ENCODE assay signal across 14 cellular contexts in genomic region chr2:41930807-41931566, GRCh38.
DNase-seq lines count a peak whose midpoint lies in the region; ATAC-seq and TF ChIP-seq lines count a peak whose summit lies in the region.
"Had no signal": no experiment of that assay in that cellular context is flagged by ENCODE, and none has a peak within 500 bp of the region (broad histone marks: within the 10 kb centered on the region; RNA-seq: fewer than 3 reads in every experiment).

No MANE protein-coding gene starts in this region.

- 82 to 86% methylated on average over 16 of the region's 16 CpGs for WGBS in thyroid gland, 2 donors

- H3K9me3 ChIP-seq in left ventricle myocardium inferior (replicated peaks), result no peaks in the 10 kb centered on the region
- H3K9me3 ChIP-seq in uterus, result no peaks in the 10 kb centered on the region
- H3K9me3 ChIP-seq in thyroid gland, result no peaks in the 10 kb centered on the region

- DNase-seq in left ventricle myocardium inferior, result no peak
- no peak for DNase-seq in Right ventricle myocardium superior
- no peak for DNase-seq in glutamatergic neuron
- peak; percentile 48 to 55 for DNase-seq in uterus
- no peak for DNase-seq in activated CD4-positive, alpha-beta memory T cell treated with anti-CD3 and anti-CD28 coated beads for 36 hours
- no peak for DNase-seq in DMS114 treated with DMSO at 0.1 percent for 48 hours (lab: John Stamatoyannopoulos, UW; ENCODE audit: unreplicated experiment)
- no peak for DNase-seq in thyroid gland
- DNase-seq: activated CD4-positive, alpha-beta T cell treated with anti-CD3 and anti-CD28 coated beads for 36 hours; effector memory CD8-positive, alpha-beta T cell; NCI-H1930 had no signal

- H3K27ac ChIP-seq in left ventricle myocardium inferior (replicated peaks) (peak overlapping the region; percentile 78), uterus (peak overlapping the region in 1 of 2 donors; percentile 83), thyroid gland (no peak overlapping the region)

- TF ChIP-seq EP300 in Ishikawa (IDR thresholded peaks at IDR 0.05; ENCODE audit: borderline replicate concordance), result no peak

- intact Hi-C loops in left ventricle myocardium inferior (cut with micrococcal nuclease), result loop anchor here (10.0 kb wide), 1 partner anchor 94 kb away; no protein-coding TSS in a partner anchor
- intact Hi-C loops in Right ventricle myocardium superior (cut with DNase I), result loop anchor here (10.0 kb wide), 1 partner anchor 124 kb away; no protein-coding TSS in a partner anchor
- intact Hi-C loops in uterus (cut with DNase I; ENCODE audit: low total_unique reads), result loop anchor here (10.0 kb wide), 1 partner anchor 74 kb away; no protein-coding TSS in a partner anchor
- intact Hi-C loops in activated CD4-positive, alpha-beta memory T cell treated with anti-CD3 and anti-CD28 coated beads for 36 hours (cut with micrococcal nuclease), result no loop called here
- intact Hi-C loops in thyroid gland (cut with DNase I), result no loop called here

- no peak for TF ChIP-seq CTCF in left ventricle myocardium inferior (IDR thresholded peaks at IDR 0.05; ENCODE audit: borderline replicate concordance)
- TF ChIP-seq CTCF in glutamatergic neuron (IDR thresholded peaks at IDR 0.05; ENCODE audit: partially characterized antibody, unreplicated experiment), result no peak
- TF ChIP-seq CTCF in uterus (IDR thresholded peaks at IDR 0.05), result no peak
- TF ChIP-seq CTCF in thyroid gland (IDR thresholded peaks at IDR 0.05), result no peak

- H3K27me3 ChIP-seq in left ventricle myocardium inferior (ENCODE audit: low read depth) (no peaks in the 10 kb centered on the region), uterus (no peaks in the 10 kb centered on the region), thyroid gland (no peaks in the 10 kb centered on the region)

- H3K27me3 Mint-ChIP-seq in glutamatergic neuron (ENCODE audit: unreplicated experiment), result peaks cover 5% of the 10 kb centered on the region
- H3K27me3 Mint-ChIP-seq in activated CD4-positive, alpha-beta memory T cell treated with anti-CD3 and anti-CD28 coated beads for 36 hours, result no peaks in the 10 kb centered on the region
- H3K27me3 Mint-ChIP-seq: activated CD4-positive, alpha-beta T cell treated with anti-CD3 and anti-CD28 coated beads for 36 hours; activated naive CD4-positive, alpha-beta T cell treated with anti-CD3 and anti-CD28 coated beads, Interleukin-2, amount 50 U/mL, for 24 hours had no signal

- H3K4me1 Mint-ChIP-seq in glutamatergic neuron (ENCODE audit: low read depth, unreplicated experiment), result peaks cover 51% of the 10 kb centered on the region
- H3K4me1 Mint-ChIP-seq in activated CD4-positive, alpha-beta memory T cell treated with anti-CD3 and anti-CD28 coated beads for 36 hours (ENCODE audit: low read depth), result no peaks in the 10 kb centered on the region
- H3K4me1 Mint-ChIP-seq: activated CD4-positive, alpha-beta T cell treated with anti-CD3 and anti-CD28 coated beads for 36 hours; activated naive CD4-positive, alpha-beta T cell treated with anti-CD3 and anti-CD28 coated beads, Interleukin-2, amount 50 U/mL, for 24 hours had no signal

- H3K27ac Mint-ChIP-seq in glutamatergic neuron (ENCODE audit: unreplicated experiment), result peak overlapping the region; percentile 59
- H3K27ac Mint-ChIP-seq in activated CD4-positive, alpha-beta memory T cell treated with anti-CD3 and anti-CD28 coated beads for 36 hours, result no peak overlapping the region
- H3K27ac Mint-ChIP-seq: activated CD4-positive, alpha-beta T cell treated with anti-CD3 and anti-CD28 coated beads for 36 hours; activated naive CD4-positive, alpha-beta T cell treated with anti-CD3 and anti-CD28 coated beads, Interleukin-2, amount 50 U/mL, for 24 hours had no signal

- TF ChIP-seq POLR2A in uterus (IDR thresholded peaks at IDR 0.05) (no peak), thyroid gland (IDR thresholded peaks at IDR 0.05) (no peak)

- H3K9me3 Mint-ChIP-seq in glutamatergic neuron (ENCODE audit: unreplicated experiment), result peaks cover 22% of the 10 kb centered on the region
- no peaks in the 10 kb centered on the region for H3K9me3 Mint-ChIP-seq in activated CD4-positive, alpha-beta memory T cell treated with anti-CD3 and anti-CD28 coated beads for 36 hours
- H3K9me3 Mint-ChIP-seq: activated naive CD4-positive, alpha-beta T cell treated with anti-CD3 and anti-CD28 coated beads, Interleukin-2, amount 50 U/mL, for 24 hours; effector memory CD8-positive, alpha-beta T cell; neural crest cell had no signal

- H3K36me3 ChIP-seq in left ventricle myocardium inferior (no peaks in the 10 kb centered on the region), uterus (no peaks in the 10 kb centered on the region), thyroid gland (no peaks in the 10 kb centered on the region)

- TF ChIP-seq RAD21 in Ishikawa (IDR thresholded peaks at IDR 0.05; ENCODE audit: low read depth), result no peak

- CTCF ChIA-PET in activated CD4-positive, alpha-beta memory T cell treated with anti-CD3 and anti-CD28 coated beads for 36 hours (lab: Charles Lee), result interaction anchor here (0.8 kb wide), 1 partner anchor 155 kb away, joined by 3 read pairs; no protein-coding TSS in a partner anchor

- POLR2A ChIA-PET in activated CD4-positive, alpha-beta memory T cell treated with anti-CD3 and anti-CD28 coated beads for 36 hours (lab: Charles Lee), result no interaction called here

- H3K4me1 ChIP-seq in left ventricle myocardium inferior (peaks cover 65% of the 10 kb centered on the region), uterus (peaks cover 0 to 10% of the 10 kb centered on the region in 2 donors), thyroid gland (peaks cover 0 to 11% of the 10 kb centered on the region in 2 donors)

- no peak overlapping the region for H3K4me3 ChIP-seq in left ventricle myocardium inferior
- H3K4me3 ChIP-seq in uterus, result no peak overlapping the region
- H3K4me3 ChIP-seq in thyroid gland (replicated peaks in 1 of 3), result no peak overlapping the region

- H3K36me3 Mint-ChIP-seq in glutamatergic neuron (ENCODE audit: unreplicated experiment), result peaks cover 5% of the 10 kb centered on the region
- no peaks in the 10 kb centered on the region for H3K36me3 Mint-ChIP-seq in activated CD4-positive, alpha-beta memory T cell treated with anti-CD3 and anti-CD28 coated beads for 36 hours
- H3K36me3 Mint-ChIP-seq: activated naive CD4-positive, alpha-beta T cell treated with anti-CD3 and anti-CD28 coated beads, Interleukin-2, amount 50 U/mL, for 24 hours had no signal

- no peak for ATAC-seq in Right ventricle myocardium superior (ENCODE audit: poor library complexity)
- ATAC-seq: activated CD4-positive, alpha-beta T cell treated with anti-CD3 and anti-CD28 coated beads for 36 hours; effector memory CD8-positive, alpha-beta T cell; Right ventricle myocardium inferior had no signal

- no peak overlapping the region for H3K4me3 Mint-ChIP-seq in glutamatergic neuron (ENCODE audit: unreplicated experiment)
- H3K4me3 Mint-ChIP-seq in activated CD4-positive, alpha-beta memory T cell treated with anti-CD3 and anti-CD28 coated beads for 36 hours, result no peak overlapping the region
- H3K4me3 Mint-ChIP-seq: activated CD4-positive, alpha-beta T cell treated with anti-CD3 and anti-CD28 coated beads for 36 hours; activated naive CD4-positive, alpha-beta T cell treated with anti-CD3 and anti-CD28 coated beads, Interleukin-2, amount 50 U/mL, for 24 hours; effector memory CD8-positive, alpha-beta T cell; neural crest cell had no signal

TF ChIP-seq in Ishikawa, 13 proteins besides CTCF, POLR2A, EP300 and RAD21:
- TF ChIP-seq NFIC (IDR thresholded peaks at IDR 0.05) (peak; percentile 41; the same call in 1 of the 2 replicates), CEBPB (IDR thresholded peaks at IDR 0.05) (no peak)

Comparison
In these comparisons a context has a peak if more than half of its experiments do, and no peak if none do; other contexts are left out.
1. DNase-seq: peak in uterus (2 of 2); none in left ventricle myocardium inferior (single experiment), Right ventricle myocardium superior (single experiment), glutamatergic neuron (single experiment), activated CD4-positive, alpha-beta memory T cell treated with anti-CD3 and anti-CD28 coated beads for 36 hours (single experiment), DMS114 treated with DMSO at 0.1 percent for 48 hours (single experiment) and thyroid gland (0 of 2).
2. intact Hi-C loops: an anchor here in left ventricle myocardium inferior (10.0 kb wide), Right ventricle myocardium superior (10.0 kb wide) and uterus (10.0 kb wide); none called in activated CD4-positive, alpha-beta memory T cell treated with anti-CD3 and anti-CD28 coated beads for 36 hours and thyroid gland.